In the genomic region with DNA sequence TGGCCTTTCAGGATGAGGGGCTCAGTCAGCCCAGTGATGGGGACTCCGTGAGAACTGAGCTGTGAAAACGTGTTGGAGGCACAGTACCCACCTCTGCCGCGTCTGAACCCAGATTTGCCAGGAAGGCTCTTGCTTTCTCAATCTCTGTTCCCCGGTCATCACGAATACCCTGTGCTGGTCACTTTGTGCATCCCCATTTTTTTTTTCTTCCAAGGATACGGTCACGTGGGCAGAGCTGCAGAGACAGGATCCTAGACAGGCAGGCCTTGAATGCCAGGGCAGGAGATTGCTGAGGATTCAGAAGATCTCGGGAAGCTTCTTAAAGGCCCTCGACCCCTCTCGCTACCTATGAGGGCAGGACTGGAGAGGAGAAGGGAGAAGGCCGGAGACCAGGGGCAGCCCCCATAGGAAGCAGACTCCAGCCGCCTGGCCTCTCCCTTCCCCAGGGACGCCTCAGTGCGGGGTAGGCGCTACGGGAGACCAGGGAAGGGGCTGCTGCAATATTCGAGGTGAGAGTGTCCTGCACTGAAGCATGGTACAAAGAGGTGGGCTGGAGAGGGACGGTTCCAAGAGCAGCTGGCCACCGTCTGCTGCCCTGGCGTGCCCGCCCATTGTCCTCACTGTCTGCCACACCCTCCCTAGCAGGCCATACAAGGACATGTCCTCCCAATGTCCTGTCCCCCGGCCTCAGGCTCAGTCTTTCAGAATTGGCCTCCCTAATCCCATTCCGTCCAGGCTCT, we compare ENCODE assay signal across 8 cellular contexts. TPM values are rescaled to one million over a fixed set of nuclear protein-coding genes. Genes with fewer than 3 reads are reported as not detected.
DNase-seq lines count a peak whose midpoint lies in the region; FAIRE-seq and TF ChIP-seq lines count a peak whose summit lies in the region.

No MANE protein-coding gene starts in this region.

- no peaks in the 10 kb centered on the region for H3K27me3 ChIP-seq in GM23248 (replicated peaks; ENCODE audit: insufficient read depth)

- H3K9ac ChIP-seq in GM23248, result peak overlapping the region; percentile 51; the same call in 1 of the 2 replicates

- H3K4me2 ChIP-seq in GM23248 (ENCODE audit: unreplicated experiment), result peak overlapping the region; percentile 84

- no peaks in the 10 kb centered on the region for H4K20me1 ChIP-seq in GM23248 (ENCODE audit: insufficient read depth)

- H3K36me3 ChIP-seq in GM23248 (ENCODE audit: low read depth), result no peaks in the 10 kb centered on the region

- TF ChIP-seq POLR2A in H54 (IDR thresholded peaks at IDR 0.05; ENCODE audit: low read depth, low read length), result no peak

- peaks cover 9% of the 10 kb centered on the region; the same call in 1 of the 2 replicates for H3K4me1 ChIP-seq in GM23248 (ENCODE audit: insufficient read depth)

- FAIRE-seq in H54 (lab: Jason Lieb, UNC), result no peak

- in situ Hi-C loops in GM23248 (cut with MboI), result loop anchor here (10.0 kb wide), 1 partner anchor 241 kb away; no protein-coding TSS in a partner anchor

- no peaks in the 10 kb centered on the region for H3K9me3 ChIP-seq in GM23248 (ENCODE audit: low read depth)

- TF ChIP-seq CTCF in VCaP (conservative IDR thresholded peaks at IDR 0.05), result peak; percentile 34
- TF ChIP-seq CTCF in glutamatergic neuron (IDR thresholded peaks at IDR 0.05; ENCODE audit: partially characterized antibody, unreplicated experiment), result peak; percentile 52

- H3K27me3 Mint-ChIP-seq in glutamatergic neuron (ENCODE audit: unreplicated experiment), result peaks cover 2% of the 10 kb centered on the region

- H3K9me3 Mint-ChIP-seq in glutamatergic neuron (ENCODE audit: unreplicated experiment), result peaks cover 3% of the 10 kb centered on the region

- H3K79me2 ChIP-seq in GM23248 (ENCODE audit: insufficient read depth), result no peaks in the 10 kb centered on the region

- 56 to 67% methylated on average over 20 to 24 of the region's 24 CpGs for WGBS in GM23248 (ENCODE audit: low coverage in 1 of 2, low lambda C conversion rate in 2 of 2, missing lambda C conversion rate in 2 of 2), 2 experiments

- peaks cover 5% of the 10 kb centered on the region; the same call in 1 of the 2 replicates for H3F3A ChIP-seq in GM23248 (ENCODE audit: insufficient read depth)

- H3K27ac ChIP-seq in GM23248, result no peak overlapping the region
- H3K27ac ChIP-seq in VCaP, result no peak overlapping the region
- peak overlapping the region in 11 of 21 experiments; percentile 4 to 72 (median 47) for H3K27ac ChIP-seq in skin epidermis

- no peak for DNase-seq in GM23248
- no peak for DNase-seq in glutamatergic neuron
- DNase-seq in H54 (ENCODE audit: insufficient read length, low spot score), result no peak
- DNase-seq in cerebellar nuclear complex (lab: John Stamatoyannopoulos, UW), result no peak
- DNase-seq in NCI-H345 treated with DMSO at 0.1 percent for 48 hours (lab: John Stamatoyannopoulos, UW; ENCODE audit: unreplicated experiment), result no peak
- no peak for DNase-seq in putamen (ENCODE audit: low spot score)

- no peaks in the 10 kb centered on the region for H3K4me1 Mint-ChIP-seq in glutamatergic neuron (ENCODE audit: low read depth, unreplicated experiment)

- H3K4me3 ChIP-seq in GM23248 (peak overlapping the region; percentile 56), skin epidermis (no peak overlapping the region)

- no peak overlapping the region for H3K27ac Mint-ChIP-seq in glutamatergic neuron (ENCODE audit: unreplicated experiment)

- H2AFZ ChIP-seq in GM23248, result peak overlapping the region; percentile 86

- no peaks in the 10 kb centered on the region for H3K36me3 Mint-ChIP-seq in glutamatergic neuron (ENCODE audit: unreplicated experiment)

- H3K4me3 Mint-ChIP-seq in glutamatergic neuron (ENCODE audit: unreplicated experiment), result no peak overlapping the region

- H3K9me2 ChIP-seq in GM23248 (ENCODE audit: insufficient read depth), result no peaks in the 10 kb centered on the region

RNA-seq across cellular contexts. Expression of gene TAF1B, which starts 29.0 kb away (rescaled TPM):
- 9.0 and 27.0 TPM in 2 replicates for total RNA-seq in GM23248 (2014; rRNA removed; shearing (Covaris generic))
- 16.6 TPM in 2 replicates for polyA plus RNA-seq in GM23248 (2016; fragmentation: Nextera tagmentation; extraction: Ambion mirVana)
- total RNA-seq in glutamatergic neuron (ENCODE audit: unreplicated experiment), result 16.7 TPM

Comparison
In these comparisons a context has a peak if more than half of its experiments do, and no peak if none do; other contexts are left out.
1. H3K27ac ChIP-seq: peak in skin epidermis (11 of 21); none in GM23248 (single experiment) and VCaP (single experiment).